ENCODE assay signal across 1 cellular context in genomic region chr9:113599647-113600476, GRCh38.
TF ChIP-seq lines count a peak whose summit lies in the region.

No MANE protein-coding gene starts in this region.

TF ChIP-seq in GM23338, 12 proteins besides CTCF, POLR2A, EP300 and RAD21 (continued from another document):
- TF ChIP-seq, protein P1, sequence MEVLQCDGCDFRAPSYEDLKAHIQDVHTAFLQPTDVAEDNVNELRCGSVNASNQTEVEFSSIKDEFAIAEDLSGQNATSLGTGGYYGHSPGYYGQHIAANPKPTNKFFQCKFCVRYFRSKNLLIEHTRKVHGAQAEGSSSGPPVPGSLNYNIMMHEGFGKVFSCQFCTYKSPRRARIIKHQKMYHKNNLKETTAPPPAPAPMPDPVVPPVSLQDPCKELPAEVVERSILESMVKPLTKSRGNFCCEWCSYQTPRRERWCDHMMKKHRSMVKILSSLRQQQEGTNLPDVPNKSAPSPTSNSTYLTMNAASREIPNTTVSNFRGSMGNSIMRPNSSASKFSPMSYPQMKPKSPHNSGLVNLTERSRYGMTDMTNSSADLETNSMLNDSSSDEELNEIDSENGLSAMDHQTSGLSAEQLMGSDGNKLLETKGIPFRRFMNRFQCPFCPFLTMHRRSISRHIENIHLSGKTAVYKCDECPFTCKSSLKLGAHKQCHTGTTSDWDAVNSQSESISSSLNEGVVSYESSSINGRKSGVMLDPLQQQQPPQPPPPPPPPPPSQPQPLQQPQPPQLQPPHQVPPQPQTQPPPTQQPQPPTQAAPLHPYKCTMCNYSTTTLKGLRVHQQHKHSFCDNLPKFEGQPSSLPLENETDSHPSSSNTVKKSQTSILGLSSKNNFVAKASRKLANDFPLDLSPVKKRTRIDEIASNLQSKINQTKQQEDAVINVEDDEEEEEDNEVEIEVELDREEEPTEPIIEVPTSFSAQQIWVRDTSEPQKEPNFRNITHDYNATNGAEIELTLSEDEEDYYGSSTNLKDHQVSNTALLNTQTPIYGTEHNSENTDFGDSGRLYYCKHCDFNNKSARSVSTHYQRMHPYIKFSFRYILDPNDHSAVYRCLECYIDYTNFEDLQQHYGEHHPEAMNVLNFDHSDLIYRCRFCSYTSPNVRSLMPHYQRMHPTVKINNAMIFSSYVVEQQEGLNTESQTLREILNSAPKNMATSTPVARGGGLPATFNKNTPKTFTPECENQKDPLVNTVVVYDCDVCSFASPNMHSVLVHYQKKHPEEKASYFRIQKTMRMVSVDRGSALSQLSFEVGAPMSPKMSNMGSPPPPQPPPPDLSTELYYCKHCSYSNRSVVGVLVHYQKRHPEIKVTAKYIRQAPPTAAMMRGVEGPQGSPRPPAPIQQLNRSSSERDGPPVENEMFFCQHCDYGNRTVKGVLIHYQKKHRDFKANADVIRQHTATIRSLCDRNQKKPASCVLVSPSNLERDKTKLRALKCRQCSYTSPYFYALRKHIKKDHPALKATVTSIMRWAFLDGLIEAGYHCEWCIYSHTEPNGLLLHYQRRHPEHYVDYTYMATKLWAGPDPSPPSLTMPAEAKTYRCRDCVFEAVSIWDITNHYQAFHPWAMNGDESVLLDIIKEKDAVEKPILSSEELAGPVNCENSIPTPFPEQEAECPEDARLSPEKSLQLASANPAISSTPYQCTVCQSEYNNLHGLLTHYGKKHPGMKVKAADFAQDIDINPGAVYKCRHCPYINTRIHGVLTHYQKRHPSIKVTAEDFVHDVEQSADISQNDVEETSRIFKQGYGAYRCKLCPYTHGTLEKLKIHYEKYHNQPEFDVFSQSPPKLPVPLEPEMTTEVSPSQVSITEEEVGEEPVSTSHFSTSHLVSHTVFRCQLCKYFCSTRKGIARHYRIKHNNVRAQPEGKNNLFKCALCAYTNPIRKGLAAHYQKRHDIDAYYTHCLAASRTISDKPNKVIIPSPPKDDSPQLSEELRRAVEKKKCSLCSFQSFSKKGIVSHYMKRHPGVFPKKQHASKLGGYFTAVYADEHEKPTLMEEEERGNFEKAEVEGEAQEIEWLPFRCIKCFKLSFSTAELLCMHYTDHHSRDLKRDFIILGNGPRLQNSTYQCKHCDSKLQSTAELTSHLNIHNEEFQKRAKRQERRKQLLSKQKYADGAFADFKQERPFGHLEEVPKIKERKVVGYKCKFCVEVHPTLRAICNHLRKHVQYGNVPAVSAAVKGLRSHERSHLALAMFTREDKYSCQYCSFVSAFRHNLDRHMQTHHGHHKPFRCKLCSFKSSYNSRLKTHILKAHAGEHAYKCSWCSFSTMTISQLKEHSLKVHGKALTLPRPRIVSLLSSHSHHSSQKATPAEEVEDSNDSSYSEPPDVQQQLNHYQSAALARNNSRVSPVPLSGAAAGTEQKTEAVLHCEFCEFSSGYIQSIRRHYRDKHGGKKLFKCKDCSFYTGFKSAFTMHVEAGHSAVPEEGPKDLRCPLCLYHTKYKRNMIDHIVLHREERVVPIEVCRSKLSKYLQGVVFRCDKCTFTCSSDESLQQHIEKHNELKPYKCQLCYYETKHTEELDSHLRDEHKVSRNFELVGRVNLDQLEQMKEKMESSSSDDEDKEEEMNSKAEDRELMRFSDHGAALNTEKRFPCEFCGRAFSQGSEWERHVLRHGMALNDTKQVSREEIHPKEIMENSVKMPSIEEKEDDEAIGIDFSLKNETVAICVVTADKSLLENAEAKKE (CRISPR knock-in tag; IDR thresholded peaks at IDR 0.05) = no peak
- no peak for TF ChIP-seq JUNB (IDR thresholded peaks at IDR 0.05; ENCODE audit: unreplicated experiment)
- TF ChIP-seq EZH2 (IDR thresholded peaks at IDR 0.05; ENCODE audit: low read depth, unreplicated experiment) = no peak
- TF ChIP-seq POLR2AphosphoS5 (IDR thresholded peaks at IDR 0.05; ENCODE audit: low read depth) = no peak
